In genomic region chr6:61675734-61676133, GRCh38 we compare ENCODE assay signal across 3 cellular contexts.
TF ChIP-seq lines count a peak whose summit lies in the region.

No MANE protein-coding gene starts in this region.

TF ChIP-seq in A549, 52 proteins besides CTCF, POLR2A, EP300 and RAD21:
- no peak for TF ChIP-seq ATOH8 (CRISPR knock-in tag; IDR thresholded peaks at IDR 0.05; ENCODE audit: low read depth)
- TF ChIP-seq EHF (CRISPR knock-in tag; IDR thresholded peaks at IDR 0.05) = no peak
- no peak for TF ChIP-seq SREBF2 (IDR thresholded peaks at IDR 0.05)
- TF ChIP-seq HMGXB4 (CRISPR knock-in tag; IDR thresholded peaks at IDR 0.05; ENCODE audit: borderline replicate concordance) = no peak
- peak; percentile 30 for TF ChIP-seq MAFK (IDR thresholded peaks at IDR 0.05; ENCODE audit: partially characterized antibody)

TF ChIP-seq in IMR-90, 13 proteins besides CTCF, POLR2A, EP300 and RAD21:
- TF ChIP-seq RCOR1 (IDR thresholded peaks at IDR 0.05; ENCODE audit: insufficient replicate concordance, low read length) = no peak
- TF ChIP-seq USF2 (IDR thresholded peaks at IDR 0.05; ENCODE audit: low read depth, low read length) = no peak
- TF ChIP-seq MAZ (IDR thresholded peaks at IDR 0.05; ENCODE audit: borderline replicate concordance, low read depth, low read length) = no peak
- TF ChIP-seq MAFK (IDR thresholded peaks at IDR 0.05; ENCODE audit: low read depth, low read length) = peak; percentile 38; the same call in 1 of the 2 replicates
- no peak for TF ChIP-seq SMC3 (IDR thresholded peaks at IDR 0.05; ENCODE audit: low read depth, low read length)
TF ChIP-seq in IMR-90: peak in this region for 1.

TF ChIP-seq in H1, 55 proteins besides CTCF, POLR2A, EP300 and RAD21:
- TF ChIP-seq SAP30 (IDR thresholded peaks at IDR 0.05; ENCODE audit: insufficient read depth, insufficient replicate concordance, low read length) (no peak), EGR1 (IDR thresholded peaks at IDR 0.05; ENCODE audit: borderline replicate concordance, low read depth, low read length) (no peak), JUN (IDR thresholded peaks at IDR 0.05; ENCODE audit: low read depth, low read length) (no peak), CEBPB (IDR thresholded peaks at IDR 0.05; ENCODE audit: low read depth, low read length) (no peak), EZH2 (IDR thresholded peaks at IDR 0.05; ENCODE audit: low read depth, low read length, severe bottlenecking) (no peak), SIX5 (IDR thresholded peaks at IDR 0.05; ENCODE audit: low read depth, low read length) (no peak), BRCA1 (IDR thresholded peaks at IDR 0.05; ENCODE audit: low read depth, low read length) (no peak), JUND (IDR thresholded peaks at IDR 0.05; ENCODE audit: low read length) (no peak), NANOG (IDR thresholded peaks at IDR 0.05; ENCODE audit: insufficient read depth, low read depth, low read length, poor library complexity, severe bottlenecking) (no peak), ATF2 (IDR thresholded peaks at IDR 0.05; ENCODE audit: low read length) (no peak), YY1 (IDR thresholded peaks at IDR 0.05; ENCODE audit: low read depth, low read length) (no peak), SIRT6 (IDR thresholded peaks at IDR 0.05; ENCODE audit: low read length) (no peak), POU5F1 (IDR thresholded peaks at IDR 0.05; ENCODE audit: low read depth, low read length) (no peak), USF2 (IDR thresholded peaks at IDR 0.05; ENCODE audit: low read length) (no peak), ASH2L (IDR thresholded peaks at IDR 0.05; ENCODE audit: low read length) (no peak), SP2 (IDR thresholded peaks at IDR 0.05; ENCODE audit: low read length) (no peak), CHD2 (IDR thresholded peaks at IDR 0.05; ENCODE audit: low read length) (no peak)
- TF ChIP-seq, protein P1, sequence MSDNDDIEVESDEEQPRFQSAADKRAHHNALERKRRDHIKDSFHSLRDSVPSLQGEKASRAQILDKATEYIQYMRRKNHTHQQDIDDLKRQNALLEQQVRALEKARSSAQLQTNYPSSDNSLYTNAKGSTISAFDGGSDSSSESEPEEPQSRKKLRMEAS (IDR thresholded peaks at IDR 0.05) = no peak
